ENCODE assay signal across 1 cellular context in genomic region chr1:179825201-179825600, GRCh38.
TF ChIP-seq lines count a peak whose summit lies in the region.

No MANE protein-coding gene starts in this region.

TF ChIP-seq in K562, 482 proteins besides CTCF, POLR2A, EP300 and RAD21:
- TF ChIP-seq NR2C1 (IDR thresholded peaks at IDR 0.05) (no peak), NR2C1 (tag; IDR thresholded peaks at IDR 0.05) (no peak)
